Comparison of ENCODE assay signal across 9 cellular contexts in genomic region chr9:21812415-21812814, GRCh38. TPM values are rescaled to one million over a fixed set of nuclear protein-coding genes. Genes with fewer than 3 reads are reported as not detected.
DNase-seq lines count a peak whose midpoint lies in the region; ATAC-seq and TF ChIP-seq lines count a peak whose summit lies in the region.
"Had no signal": no experiment of that assay in that cellular context is flagged by ENCODE, and none has a peak within 500 bp of the region (broad histone marks: within the 10 kb centered on the region; RNA-seq: fewer than 3 reads in every experiment).

No MANE protein-coding gene starts in this region.

- no peak overlapping the region for H3K4me3 ChIP-seq in smooth muscle cell

- ATAC-seq in esophagus mucosa: peak; percentile 86

- no peak overlapping the region for H3K4me3 Mint-ChIP-seq in activated CD4-positive, alpha-beta T cell treated with anti-CD3 and anti-CD28 coated beads, Interleukin-2, amount 10 ng/mL, durations not matched to agents 24 days and 14 days
- H3K4me3 Mint-ChIP-seq: naive thymus-derived CD8-positive, alpha-beta T cell had no signal

- no peak overlapping the region for H2AFZ ChIP-seq in smooth muscle cell (ENCODE audit: low read depth)

- no peaks in the 10 kb centered on the region for H3K27me3 ChIP-seq in smooth muscle cell (ENCODE audit: low read depth)

- no peaks in the 10 kb centered on the region for H3K36me3 ChIP-seq in smooth muscle cell (ENCODE audit: low read depth)

- H3K27ac Mint-ChIP-seq in activated CD4-positive, alpha-beta T cell treated with anti-CD3 and anti-CD28 coated beads, Interleukin-2, amount 10 ng/mL, durations not matched to agents 24 days and 14 days: peak overlapping the region; percentile 25

- WGBS in smooth muscle cell (ENCODE audit: low lambda C conversion rate): 51% methylated on average over 2 of the region's 2 CpGs

- no peaks in the 10 kb centered on the region for H3K4me1 ChIP-seq in smooth muscle cell (ENCODE audit: low read depth)

- no peak for TF ChIP-seq CTCF in smooth muscle cell (IDR thresholded peaks at IDR 0.05; ENCODE audit: borderline replicate concordance, insufficient read depth, poor library complexity, severe bottlenecking)

- intact Hi-C loops in activated CD4-positive, alpha-beta T cell treated with anti-CD3 and anti-CD28 coated beads, Interleukin-2, amount 10 ng/mL, durations not matched to agents 24 days and 14 days (cut with micrococcal nuclease): loop anchor here (2.0 kb wide), 1 partner anchor 336 kb away; no protein-coding TSS in a partner anchor

- no peaks in the 10 kb centered on the region for H3K9me3 ChIP-seq in smooth muscle cell (replicated peaks; ENCODE audit: low read depth)

- H4K20me1 ChIP-seq in smooth muscle cell (ENCODE audit: low read depth): peaks cover 6% of the 10 kb centered on the region

- peak; percentile 54 for DNase-seq in activated CD4-positive, alpha-beta T cell treated with anti-CD3 and anti-CD28 coated beads, Interleukin-2, amount 10 ng/mL, durations not matched to agents 24 days and 14 days
- DNase-seq in activated CD4-positive, alpha-beta T cell treated with anti-CD3 and anti-CD28 coated beads, Interleukin-2, amount 50 U/mL, for 48 hours: no peak
- DNase-seq in RKO (ENCODE audit: low spot score) (peak; percentile 95), smooth muscle cell (lab: John Stamatoyannopoulos, UW; ENCODE audit: unreplicated experiment) (no peak), A172 (ENCODE audit: low spot score) (no peak), NCI-H446 (lab: John Stamatoyannopoulos, UW) (no peak)
- no peak for DNase-seq in activated CD8-positive, alpha-beta memory T cell treated with anti-CD3 and anti-CD28 coated beads for 24 hours

- H3K27ac ChIP-seq in smooth muscle cell (ENCODE audit: low read depth): peak overlapping the region; percentile 86

- no peaks in the 10 kb centered on the region for H3F3A ChIP-seq in smooth muscle cell (ENCODE audit: low read depth)

- peak overlapping the region; percentile 59 for H3K9ac ChIP-seq in smooth muscle cell (ENCODE audit: low read depth)

- H3K36me3 Mint-ChIP-seq in activated CD4-positive, alpha-beta T cell treated with anti-CD3 and anti-CD28 coated beads, Interleukin-2, amount 10 ng/mL, durations not matched to agents 24 days and 14 days (ENCODE audit: low read depth): peaks cover 39% of the 10 kb centered on the region

- peaks cover 46% of the 10 kb centered on the region for H3K79me2 ChIP-seq in smooth muscle cell (ENCODE audit: low read depth)

- peaks cover 25% of the 10 kb centered on the region for H3K4me1 Mint-ChIP-seq in activated CD4-positive, alpha-beta T cell treated with anti-CD3 and anti-CD28 coated beads, Interleukin-2, amount 10 ng/mL, durations not matched to agents 24 days and 14 days

- no peak overlapping the region for H3K4me2 ChIP-seq in smooth muscle cell

- H3K9me3 Mint-ChIP-seq in activated CD4-positive, alpha-beta T cell treated with anti-CD3 and anti-CD28 coated beads, Interleukin-2, amount 10 ng/mL, durations not matched to agents 24 days and 14 days: no peaks in the 10 kb centered on the region
- H3K9me3 Mint-ChIP-seq: naive thymus-derived CD8-positive, alpha-beta T cell had no signal

- H3K27me3 Mint-ChIP-seq in activated CD4-positive, alpha-beta T cell treated with anti-CD3 and anti-CD28 coated beads, Interleukin-2, amount 10 ng/mL, durations not matched to agents 24 days and 14 days: no peaks in the 10 kb centered on the region
- H3K27me3 Mint-ChIP-seq: naive thymus-derived CD8-positive, alpha-beta T cell had no signal

RNA-seq across cellular contexts. Expression of gene MTAP, which starts 10.0 kb away (rescaled TPM):
- total RNA-seq in activated CD4-positive, alpha-beta T cell treated with anti-CD3 and anti-CD28 coated beads, Interleukin-2, amount 10 ng/mL, durations not matched to agents 24 days and 14 days: 55.9 and 58.1 TPM in 2 replicates
- total RNA-seq in esophagus mucosa (50.5 TPM), smooth muscle cell (39.6 and 42.7 TPM in 2 replicates)
- polyA plus RNA-seq in smooth muscle cell: 19.1 and 26.1 TPM in 2 replicates
- total RNA-seq in A172 (2014; rRNA removed; shearing (Covaris generic)): not detected in 2 replicates

Comparison
In these comparisons a context has a peak if more than half of its experiments do, and no peak if none do; other contexts are left out.
1. DNase-seq: peak in activated CD4-positive, alpha-beta T cell treated with anti-CD3 and anti-CD28 coated beads, Interleukin-2, amount 10 ng/mL, durations not matched to agents 24 days and 14 days (single experiment) and RKO (single experiment); none in activated CD4-positive, alpha-beta T cell treated with anti-CD3 and anti-CD28 coated beads, Interleukin-2, amount 50 U/mL, for 48 hours (0 of 2), smooth muscle cell (single experiment), activated CD8-positive, alpha-beta memory T cell treated with anti-CD3 and anti-CD28 coated beads for 24 hours (single experiment), A172 (single experiment) and NCI-H446 (0 of 2).
2. RNA of gene MTAP, which starts 10.0 kb away (total RNA-seq): 55.9 to 58.1 TPM in activated CD4-positive, alpha-beta T cell treated with anti-CD3 and anti-CD28 coated beads, Interleukin-2, amount 10 ng/mL, durations not matched to agents 24 days and 14 days, 50.5 TPM in esophagus mucosa (single experiment) and 39.6 to 42.7 TPM in smooth muscle cell; not detected in A172; every median in the first group is over 10 times any median in the second.